ENCODE assay signal across 17 cellular contexts in the genomic region with DNA sequence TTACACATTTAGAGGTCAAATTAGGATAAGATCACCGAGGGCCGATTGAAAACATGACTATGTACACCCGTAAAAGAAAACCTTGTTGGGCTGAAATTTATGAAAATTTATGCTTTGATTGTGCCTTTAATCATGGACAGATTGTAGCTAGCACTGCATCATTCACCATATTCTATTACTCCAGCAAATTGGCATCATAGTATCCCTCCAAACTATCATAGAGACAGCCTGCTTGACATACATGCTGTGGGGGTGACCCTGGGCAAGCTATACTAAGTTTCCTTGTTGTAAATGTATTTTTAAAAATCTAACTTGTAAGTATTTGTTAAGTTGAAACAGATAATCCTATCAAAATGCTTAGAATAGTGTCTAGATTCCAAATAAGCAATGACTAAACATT.
DNase-seq lines count a peak whose midpoint lies in the region; ATAC-seq, FAIRE-seq and TF ChIP-seq lines count a peak whose summit lies in the region.
"Had no signal": no experiment of that assay in that cellular context is flagged by ENCODE, and none has a peak within 500 bp of the region (broad histone marks: within the 10 kb centered on the region; RNA-seq: fewer than 3 reads in every experiment).

No MANE protein-coding gene starts in this region.

- DNase-seq in HepG2 (ENCODE audit: low spot score) (no peak), right lobe of liver (no peak), GM12892 (ENCODE audit: insufficient read length) (no peak), upper lobe of left lung (no peak), COLO829 (ENCODE audit: low spot score) (no peak), NCI-H146 (lab: John Stamatoyannopoulos, UW) (no peak)
- DNase-seq: body of pancreas; heart left ventricle; left ventricle myocardium superior; MG63; OCI-M1; ovary; stimulated activated CD4-positive, alpha-beta T cell treated with anti-CD3 and anti-CD28 coated beads, Interleukin-15, amount 100 ng/mL, for 24 hours; stimulated activated CD8-positive, alpha-beta memory T cell treated with anti-CD3 and anti-CD28 coated beads, Interleukin-4, amount 100 ng/mL, for 48 hours had no signal

- no peaks in the 10 kb centered on the region for H3K9me3 ChIP-seq in HepG2 (ENCODE audit: low read length)
- H3K9me3 ChIP-seq in right lobe of liver: no peaks in the 10 kb centered on the region
- no peaks in the 10 kb centered on the region for H3K9me3 ChIP-seq in SU-DHL-6 (ENCODE audit: insufficient read depth, low read length)
- no peaks in the 10 kb centered on the region for H3K9me3 ChIP-seq in iPS-18a (ENCODE audit: control insufficient read depth, low read depth, low read length)
- no peaks in the 10 kb centered on the region for H3K9me3 ChIP-seq in upper lobe of left lung
- H3K9me3 ChIP-seq: body of pancreas, heart left ventricle, MG63, ovary had no signal

- TF ChIP-seq POLR2A in HepG2 (IDR thresholded peaks at IDR 0.05; ENCODE audit: insufficient read depth in 1 of 2, low read depth in 2 of 2, low read length in 2 of 2): no peak
- no peak for TF ChIP-seq POLR2A in right lobe of liver (IDR thresholded peaks at IDR 0.05)
- TF ChIP-seq POLR2A in GM12892 (IDR thresholded peaks at IDR 0.05; ENCODE audit: low read depth, low read length): no peak
- TF ChIP-seq POLR2A in upper lobe of left lung (IDR thresholded peaks at IDR 0.05): no peak

- TF ChIP-seq CTCF in HepG2 (CRISPR knock-in tag; IDR thresholded peaks at IDR 0.05): no peak
- TF ChIP-seq CTCF in right lobe of liver (IDR thresholded peaks at IDR 0.05): no peak
- no peak for TF ChIP-seq CTCF in SU-DHL-6 (IDR thresholded peaks at IDR 0.05; ENCODE audit: insufficient read depth, low read length, poor library complexity, severe bottlenecking)
- no peak for TF ChIP-seq CTCF in upper lobe of left lung (IDR thresholded peaks at IDR 0.05)

- in situ Hi-C loops in HepG2 (cut with HindIII; ENCODE audit: extremely low pct_ligation_motif_present, low pct_unique_long_range_greater_than_20kb): no loop called here

- no peak overlapping the region for H2AFZ ChIP-seq in HepG2 (ENCODE audit: low read length)
- peak overlapping the region; percentile 6 for H2AFZ ChIP-seq in SU-DHL-6 (ENCODE audit: low read depth, low read length, severe bottlenecking)

- H3K9ac ChIP-seq in HepG2 (ENCODE audit: insufficient read depth, low read depth, low read length) (no peak overlapping the region), SU-DHL-6 (ENCODE audit: low read length) (peak overlapping the region; percentile 53; the same call in 1 of the 2 replicates), iPS-18a (ENCODE audit: low read length) (peak overlapping the region; percentile 99)

- H3K4me3 ChIP-seq in HepG2 (replicated peaks in 1 of 3; ENCODE audit: insufficient read depth in 1 of 3, low read depth in 2 of 3, low read length in 3 of 3) (no peak overlapping the region), right lobe of liver (no peak overlapping the region), SU-DHL-6 (ENCODE audit: insufficient read depth, low read length, poor library complexity, severe bottlenecking) (no peak overlapping the region), iPS-18a (ENCODE audit: low read length) (no peak overlapping the region), upper lobe of left lung (no peak overlapping the region)
- H3K4me3 ChIP-seq: body of pancreas, MG63 had no signal

- H3K27me3 ChIP-seq in HepG2 (ENCODE audit: control insufficient read depth in 1 of 2, insufficient read depth in 2 of 2, low read length in 2 of 2) (no peaks in the 10 kb centered on the region), right lobe of liver (no peaks in the 10 kb centered on the region), SU-DHL-6 (ENCODE audit: low read length) (no peaks in the 10 kb centered on the region), iPS-18a (ENCODE audit: control insufficient read depth, insufficient read depth, low read length) (no peaks in the 10 kb centered on the region), upper lobe of left lung (no peaks in the 10 kb centered on the region)
- H3K27me3 ChIP-seq: body of pancreas, MG63, ovary had no signal

- no peaks in the 10 kb centered on the region for H3K9me2 ChIP-seq in SU-DHL-6 (replicated peaks; ENCODE audit: insufficient read depth, low read length)

- FAIRE-seq in HepG2 (lab: Jason Lieb, UNC) (no peak), GM12892 (lab: Jason Lieb, UNC) (no peak)

- H3F3A ChIP-seq in SU-DHL-6 (ENCODE audit: insufficient read depth): peaks cover 49% of the 10 kb centered on the region

- intact Hi-C loops in HepG2 (cut with micrococcal nuclease; ENCODE audit: unreplicated experiment): loop anchor here (1.0 to 10.0 kb wide), 3 partner anchors 7 to 1705 kb away; a partner anchor contains a TSS
- intact Hi-C loops in right lobe of liver (cut with DNase I): no loop called here

- no TSS peak for BruUV-seq in HepG2 (replicated peaks; lab: Mats Ljungman, UMichigan)

- H3K4me2 ChIP-seq in HepG2 (ENCODE audit: low read depth, low read length): no peak overlapping the region
- peak overlapping the region; percentile 55 for H3K4me2 ChIP-seq in SU-DHL-6 (ENCODE audit: low read depth, low read length, poor library complexity, severe bottlenecking)

- H3K4me1 ChIP-seq in HepG2 (ENCODE audit: insufficient read depth, low read length) (peaks cover 26% of the 10 kb centered on the region), right lobe of liver (peaks cover 0 to 14% (median 2%) of the 10 kb centered on the region in 4 donors), iPS-18a (ENCODE audit: control insufficient read depth, low read depth, low read length) (peaks cover 24% of the 10 kb centered on the region), upper lobe of left lung (peaks cover 0 to 22% (median 15%) of the 10 kb centered on the region in 4 donors)

- CTCF ChIA-PET in HepG2 (lab: Yijun Ruan, JAX; ENCODE audit: low intra/inter-chr PET ratio, low total read pairs): no interaction called here

- H4K20me1 ChIP-seq in HepG2 (ENCODE audit: insufficient read depth, low read length) (no peaks in the 10 kb centered on the region), SU-DHL-6 (ENCODE audit: low read depth, low read length) (no peaks in the 10 kb centered on the region)

- H3K27ac ChIP-seq in HepG2 (ENCODE audit: extremely low read length, insufficient read depth, low read length) (peak overlapping the region; percentile 82), right lobe of liver (no peak overlapping the region), SU-DHL-6 (ENCODE audit: low read depth, low read length) (peak overlapping the region; percentile 82), iPS-18a (ENCODE audit: low read length) (peak overlapping the region; percentile 99), upper lobe of left lung (no peak overlapping the region)
- H3K27ac ChIP-seq: C4-2B, ovary had no signal

- POLR2A ChIA-PET in HepG2 (lab: Yijun Ruan, JAX): interaction anchor here (0.7 to 3.9 kb wide), 9 partner anchors 8 to 423 kb away, joined by 3 to 121 read pairs (median 15); a partner anchor contains a TSS

- 97% methylated on average over 3 of the region's 3 CpGs for WGBS in HepG2 (ENCODE audit: low lambda C conversion rate)
- WGBS in right lobe of liver (ENCODE audit: insufficient coverage, low coverage, low lambda C conversion rate, missing lambda C conversion rate): 91% methylated on average over 3 of the region's 3 CpGs
- 88 to 91% methylated on average over 3 of the region's 3 CpGs for WGBS in upper lobe of left lung, 2 donors

- TF ChIP-seq EP300 in HepG2 (IDR thresholded peaks at IDR 0.05; ENCODE audit: low read depth in 2 of 2, low read length in 2 of 2) (no peak), HepG2 (CRISPR knock-in tag; IDR thresholded peaks at IDR 0.05; ENCODE audit: borderline replicate concordance) (no peak), upper lobe of left lung (IDR thresholded peaks at IDR 0.05) (no peak)

- ATAC-seq in HepG2: no peak
- no peak for ATAC-seq in right lobe of liver
- ATAC-seq in upper lobe of left lung (ENCODE audit: low FRiP score in 2 of 2): no peak
- ATAC-seq: body of pancreas, heart left ventricle had no signal

- no peak for TF ChIP-seq RAD21 in HepG2 (CRISPR knock-in tag; IDR thresholded peaks at IDR 0.05)

- H3K36me3 ChIP-seq in HepG2 (replicated peaks in 1 of 2; ENCODE audit: control insufficient read depth in 1 of 2, insufficient read depth in 2 of 2, low read length in 2 of 2) (no peaks in the 10 kb centered on the region), right lobe of liver (no peaks in the 10 kb centered on the region), SU-DHL-6 (ENCODE audit: low read length) (no peaks in the 10 kb centered on the region), iPS-18a (ENCODE audit: control insufficient read depth, low read depth, low read length) (no peaks in the 10 kb centered on the region), upper lobe of left lung (no peaks in the 10 kb centered on the region)
- H3K36me3 ChIP-seq: heart left ventricle, MG63, ovary had no signal

- H3K79me2 ChIP-seq in HepG2 (ENCODE audit: insufficient read depth, low read length): peaks cover under 1% of the 10 kb centered on the region
- no peaks in the 10 kb centered on the region; the same call in 1 of the 2 replicates for H3K79me2 ChIP-seq in SU-DHL-6 (ENCODE audit: insufficient read depth, low read length)

TF ChIP-seq in HepG2, 621 proteins besides CTCF, POLR2A, EP300 and RAD21 (continues in another document):
- no peak for TF ChIP-seq ZBTB8A (CRISPR knock-in tag; IDR thresholded peaks at IDR 0.05; ENCODE audit: borderline replicate concordance, low read depth)
- TF ChIP-seq ZNF678 (CRISPR knock-in tag; IDR thresholded peaks at IDR 0.05): no peak
- TF ChIP-seq, protein P1, sequence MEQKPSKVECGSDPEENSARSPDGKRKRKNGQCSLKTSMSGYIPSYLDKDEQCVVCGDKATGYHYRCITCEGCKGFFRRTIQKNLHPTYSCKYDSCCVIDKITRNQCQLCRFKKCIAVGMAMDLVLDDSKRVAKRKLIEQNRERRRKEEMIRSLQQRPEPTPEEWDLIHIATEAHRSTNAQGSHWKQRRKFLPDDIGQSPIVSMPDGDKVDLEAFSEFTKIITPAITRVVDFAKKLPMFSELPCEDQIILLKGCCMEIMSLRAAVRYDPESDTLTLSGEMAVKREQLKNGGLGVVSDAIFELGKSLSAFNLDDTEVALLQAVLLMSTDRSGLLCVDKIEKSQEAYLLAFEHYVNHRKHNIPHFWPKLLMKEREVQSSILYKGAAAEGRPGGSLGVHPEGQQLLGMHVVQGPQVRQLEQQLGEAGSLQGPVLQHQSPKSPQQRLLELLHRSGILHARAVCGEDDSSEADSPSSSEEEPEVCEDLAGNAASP (CRISPR knock-in tag; IDR thresholded peaks at IDR 0.05; ENCODE audit: borderline replicate concordance): no peak
- TF ChIP-seq FOSL2 (CRISPR knock-in tag; IDR thresholded peaks at IDR 0.05): no peak
- TF ChIP-seq RFX3 (CRISPR knock-in tag; IDR thresholded peaks at IDR 0.05): no peak
- TF ChIP-seq THYN1 (CRISPR knock-in tag; IDR thresholded peaks at IDR 0.05; ENCODE audit: borderline replicate concordance, low read depth): no peak

Comparison
In these comparisons a context has a peak if more than half of its experiments do, and no peak if none do; other contexts are left out.
1. H3K27ac ChIP-seq: peak in HepG2 (single experiment), SU-DHL-6 (single experiment) and iPS-18a (single experiment); none in right lobe of liver (0 of 3) and upper lobe of left lung (0 of 4).